In genomic region chr2:237943395-237944094, GRCh38 we compare ENCODE assay signal across 22 cellular contexts. TPM values are rescaled to one million over a fixed set of nuclear protein-coding genes. Genes with fewer than 3 reads are reported as not detected.
DNase-seq lines count a peak whose midpoint lies in the region; ATAC-seq and TF ChIP-seq lines count a peak whose summit lies in the region.
"Had no signal": no experiment of that assay in that cellular context is flagged by ENCODE, and none has a peak within 500 bp of the region (broad histone marks: within the 10 kb centered on the region; RNA-seq: fewer than 3 reads in every experiment).

No MANE protein-coding gene starts in this region.

- H2AK9ac ChIP-seq in IMR-90 (replicated peaks; ENCODE audit: low read depth, low read length, poor library complexity), result peak overlapping the region; percentile 23

- H4K91ac ChIP-seq in IMR-90 (ENCODE audit: insufficient read depth, low read depth, low read length) (no peak overlapping the region), neuronal stem cell (ENCODE audit: low read depth, low read length, poor library complexity) (no peak overlapping the region)

- no TSS peak for BruUV-seq in IMR-90 (replicated peaks; lab: Mats Ljungman, UMichigan)

- no CpG with 5 or more reads among the region's 7 CpGs for WGBS in IMR-90 (ENCODE audit: extremely low coverage in 2 of 2, insufficient read length in 1 of 2), 2 experiments
- no CpG with 5 or more reads among the region's 7 CpGs for WGBS in neuronal stem cell (ENCODE audit: extremely low coverage in 2 of 2, insufficient read length in 2 of 2, insufficient replicate concordance in 1 of 2), 2 donors

- POLR2A ChIA-PET in IMR-90 (lab: Charles Lee; ENCODE audit: unreplicated experiment), result no interaction called here

- CTCF ChIA-PET in IMR-90 (lab: Yijun Ruan, JAX), result no interaction called here

- H2AK5ac ChIP-seq in IMR-90 (ENCODE audit: low read depth, low read length) (0 out of 2 replicates have a peak overlapping the region, but pooled peaks have one; percentile 37), neuronal stem cell (ENCODE audit: low read depth, low read length) (peak overlapping the region; percentile 54)

- H2BK120ac ChIP-seq in IMR-90 (ENCODE audit: low read depth, low read length) (no peak overlapping the region), neuronal stem cell (ENCODE audit: low read depth, low read length) (no peak overlapping the region)

- in situ Hi-C loops in IMR-90 (cut with MboI; ENCODE audit: low sequenced_read_pairs), result no loop called here

- H3K36me3 ChIP-seq in IMR-90 (ENCODE audit: control insufficient read depth, insufficient read depth, low read length), result no peaks in the 10 kb centered on the region
- no peaks in the 10 kb centered on the region for H3K36me3 ChIP-seq in neuronal stem cell (replicated peaks in 1 of 2; ENCODE audit: control insufficient read depth in 2 of 2, insufficient read depth in 2 of 2, low read length in 2 of 2)
- H3K36me3 ChIP-seq: esophagus squamous epithelium, lower lobe of right lung, thoracic aorta had no signal

- dilution Hi-C loops in IMR-90 (cut with HindIII; ENCODE audit: low sequenced_read_pairs, unreplicated experiment), result no loop called here

- no peak for TF ChIP-seq RAD21 in IMR-90 (IDR thresholded peaks at IDR 0.05; ENCODE audit: low read length)

- H3K56ac ChIP-seq in IMR-90 (ENCODE audit: extremely low read depth, insufficient read depth, low read length), result no peak overlapping the region

- H3K4me2 ChIP-seq in IMR-90 (ENCODE audit: low read depth, low read length) (no peak overlapping the region), neuronal stem cell (ENCODE audit: insufficient read depth, low read length, poor library complexity, severe bottlenecking) (no peak overlapping the region)
- H3K4me2 ChIP-seq: SK-N-SH had no signal

- no peak overlapping the region for H3K4me3 Mint-ChIP-seq in stimulated activated naive B cell treated with anti-CD40 and anti-IgM and Interleukin-4, amounts not matched to agents 10 μg/mL and 1 μg/mL and 100 μg/mL, for 72 hours
- H3K4me3 Mint-ChIP-seq: activated T-cell treated with anti-CD3 and anti-CD28 coated beads, Interleukin-2, amount 50 U/mL, for 4 hours; HFFc6 had no signal

- H2BK20ac ChIP-seq in IMR-90 (ENCODE audit: low read depth, low read length), result no peak overlapping the region

- H3K9ac ChIP-seq in IMR-90 (ENCODE audit: low read depth, low read length) (no peak overlapping the region), neuronal stem cell (ENCODE audit: low read depth, low read length, poor library complexity) (peak overlapping the region; percentile 15)
- H3K9ac ChIP-seq: BLaER1 treated with 17β-estradiol and CSF1 and Interleukin-3, amounts not matched to agents 10 nM and 100 nM; SK-N-SH had no signal

- no peak overlapping the region for H2BK12ac ChIP-seq in neuronal stem cell (ENCODE audit: low read length)

- peaks cover 10 to 11% of the 10 kb centered on the region in 2 donors for H3K36me3 Mint-ChIP-seq in stimulated activated naive B cell treated with anti-CD40 and anti-IgM and Interleukin-4, amounts not matched to agents 10 μg/mL and 1 μg/mL and 100 μg/mL, for 72 hours

- H3K14ac ChIP-seq in IMR-90 (replicated peaks; ENCODE audit: low read depth, low read length) (no peak overlapping the region), neuronal stem cell (ENCODE audit: low read length) (peak overlapping the region; percentile 4)

- H2AFZ ChIP-seq in IMR-90 (replicated peaks; ENCODE audit: low read length, poor library complexity), result peak overlapping the region; percentile 23
- no peak overlapping the region for H2AFZ ChIP-seq in neuronal stem cell (ENCODE audit: low read length)

- H2BK5ac ChIP-seq in IMR-90 (ENCODE audit: low read depth, low read length, poor library complexity, severe bottlenecking), result no peak overlapping the region
- H2BK5ac ChIP-seq in neuronal stem cell (ENCODE audit: low read length), result no peak overlapping the region

- H3K9me1 ChIP-seq in IMR-90 (ENCODE audit: insufficient read depth, low read length), result peaks cover 11% of the 10 kb centered on the region

- intact Hi-C loops in IMR-90 (cut with micrococcal nuclease), result no loop called here
- intact Hi-C loops in dorsolateral prefrontal cortex (cut with DNase I), result no loop called here

- ATAC-seq in IMR-90 (ENCODE audit: low read depth), result no peak
- no peak for ATAC-seq in stimulated activated naive B cell treated with anti-CD40 and anti-IgM and Interleukin-4, amounts not matched to agents 10 μg/mL and 1 μg/mL and 100 μg/mL, for 72 hours (replicated peaks)
- ATAC-seq: activated T-cell treated with anti-CD3 and anti-CD28 coated beads, Interleukin-2, amount 50 U/mL, for 4 hours had no signal

- H3K4me1 Mint-ChIP-seq in stimulated activated naive B cell treated with anti-CD40 and anti-IgM and Interleukin-4, amounts not matched to agents 10 μg/mL and 1 μg/mL and 100 μg/mL, for 72 hours, result no peaks in the 10 kb centered on the region

- H3K4me1 ChIP-seq in IMR-90 (ENCODE audit: control insufficient read depth, insufficient read depth, low read length), result peaks cover 6% of the 10 kb centered on the region
- no peaks in the 10 kb centered on the region for H3K4me1 ChIP-seq in neuronal stem cell (ENCODE audit: control insufficient read depth in 2 of 2, insufficient read depth in 1 of 2, low read depth in 1 of 2, low read length in 2 of 2)
- H3K4me1 ChIP-seq: esophagus squamous epithelium, lower lobe of right lung had no signal

- peaks cover 15 to 19% of the 10 kb centered on the region in 2 donors for H3K9me3 Mint-ChIP-seq in stimulated activated naive B cell treated with anti-CD40 and anti-IgM and Interleukin-4, amounts not matched to agents 10 μg/mL and 1 μg/mL and 100 μg/mL, for 72 hours

- DNase-seq in NCI-H82 (lab: John Stamatoyannopoulos, UW) (peak; percentile 28), NCI-H82 treated with DMSO at 0.1 percent for 48 hours (lab: John Stamatoyannopoulos, UW; ENCODE audit: unreplicated experiment) (no peak), IMR-90 (no peak), dorsolateral prefrontal cortex (peak in 8 of 10 donors; percentile 43 to 68 (median 53)), neuronal stem cell (ENCODE audit: low spot score) (no peak), NCI-H1436 (lab: John Stamatoyannopoulos, UW) (no peak)
- no peak for DNase-seq in central memory CD4-positive, alpha-beta T cell
- DNase-seq in stimulated activated naive B cell treated with anti-CD40 and anti-IgM and Interleukin-4, amounts not matched to agents 10 μg/mL and 1 μg/mL and 100 μg/mL, for 72 hours, result no peak
- DNase-seq: 8988T; activated CD4-positive, alpha-beta T cell treated with anti-CD3 and anti-CD28 coated beads for 48 hours; activated T-cell treated with anti-CD3 and anti-CD28 coated beads, Interleukin-2, amount 50 U/mL, for 4 hours; DND-41; esophagus squamous epithelium; HFFc6; KBM-7; lower lobe of right lung; NCI-H1048; SK-N-SH; small intestine; stimulated activated CD8-positive, alpha-beta memory T cell treated with anti-CD3 and anti-CD28 coated beads, Interleukin-4, amount 100 ng/mL, for 48 hours had no signal

- H4K5ac ChIP-seq in IMR-90 (ENCODE audit: low read depth, low read length), result no peak overlapping the region

- H3K18ac ChIP-seq in IMR-90 (ENCODE audit: low read depth, low read length) (no peak overlapping the region), neuronal stem cell (ENCODE audit: low read length) (peak overlapping the region; percentile 7)

- H3K27ac Mint-ChIP-seq in stimulated activated naive B cell treated with anti-CD40 and anti-IgM and Interleukin-4, amounts not matched to agents 10 μg/mL and 1 μg/mL and 100 μg/mL, for 72 hours, result no peak overlapping the region
- H3K27ac Mint-ChIP-seq: HFFc6 had no signal

- no peak overlapping the region for H4K8ac ChIP-seq in IMR-90 (ENCODE audit: low read depth in 2 of 2, low read length in 2 of 2)
- no peak overlapping the region for H4K8ac ChIP-seq in neuronal stem cell (ENCODE audit: low read depth, low read length)

- H2BK15ac ChIP-seq in IMR-90 (ENCODE audit: low read depth, low read length) (no peak overlapping the region), neuronal stem cell (ENCODE audit: low read length) (no peak overlapping the region)

- H3K4ac ChIP-seq in IMR-90 (ENCODE audit: low read depth, low read length) (no peak overlapping the region), neuronal stem cell (ENCODE audit: low read length) (no peak overlapping the region)

- H3K9me3 ChIP-seq in IMR-90 (ENCODE audit: control insufficient read depth, insufficient read depth, low read length) (peaks cover 13% of the 10 kb centered on the region), neuronal stem cell (replicated peaks in 1 of 2; ENCODE audit: control insufficient read depth in 2 of 2, insufficient read depth in 1 of 2, low read depth in 1 of 2, low read length in 2 of 2) (peaks cover 13% of the 10 kb centered on the region in 2 donors)
- H3K9me3 ChIP-seq: lower lobe of right lung, SK-N-SH, thoracic aorta had no signal

- H3K27me3 Mint-ChIP-seq in stimulated activated naive B cell treated with anti-CD40 and anti-IgM and Interleukin-4, amounts not matched to agents 10 μg/mL and 1 μg/mL and 100 μg/mL, for 72 hours, result peaks cover 38 to 42% of the 10 kb centered on the region in 2 donors

- H3K27me3 ChIP-seq in IMR-90 (ENCODE audit: control insufficient read depth, insufficient read depth, low read length) (no peaks in the 10 kb centered on the region), dorsolateral prefrontal cortex (peaks cover 0 to 5% (median 0%) of the 10 kb centered on the region in 45 donors), neuronal stem cell (ENCODE audit: control insufficient read depth in 3 of 3, insufficient read depth in 3 of 3, low read depth in 1 of 3, low read length in 3 of 3) (no peaks in the 10 kb centered on the region)
- H3K27me3 ChIP-seq: BLaER1 treated with 17β-estradiol and CSF1 and Interleukin-3, amounts not matched to agents 10 nM and 100 nM; esophagus squamous epithelium had no signal

- H3K27ac ChIP-seq in IMR-90 (ENCODE audit: insufficient read depth, low read length) (no peak overlapping the region), dorsolateral prefrontal cortex (peak overlapping the region in 6 of 59 donors; percentile 2 to 69 (median 13)), neuronal stem cell (replicated peaks; ENCODE audit: low read length) (no peak overlapping the region)
- H3K27ac ChIP-seq: BLaER1 treated with 17β-estradiol and CSF1 and Interleukin-3, amounts not matched to agents 10 nM and 100 nM; esophagus squamous epithelium; lower lobe of right lung; thoracic aorta had no signal

- H3K4me3 ChIP-seq in IMR-90 (ENCODE audit: insufficient read depth, low read depth, low read length) (no peak overlapping the region), dorsolateral prefrontal cortex (no peak overlapping the region), neuronal stem cell (ENCODE audit: low read length in 2 of 2) (no peak overlapping the region)
- H3K4me3 ChIP-seq: esophagus squamous epithelium, lower lobe of right lung, thoracic aorta had no signal

- H3K79me1 ChIP-seq in IMR-90 (ENCODE audit: low read depth in 1 of 2, low read length in 2 of 2), result no peaks in the 10 kb centered on the region
- no peaks in the 10 kb centered on the region for H3K79me1 ChIP-seq in neuronal stem cell (ENCODE audit: low read depth, low read length)

- H4K20me1 ChIP-seq in IMR-90 (ENCODE audit: insufficient read depth, low read length), result no peaks in the 10 kb centered on the region; the same call in 1 of the 2 replicates
- H4K20me1 ChIP-seq: BLaER1 treated with 17β-estradiol and CSF1 and Interleukin-3, amounts not matched to agents 10 nM and 100 nM had no signal

- no peak for TF ChIP-seq CTCF in IMR-90 (conservative IDR thresholded peaks at IDR 0.05; ENCODE audit: low read depth, low read length)
- TF ChIP-seq CTCF in dorsolateral prefrontal cortex (IDR thresholded peaks at IDR 0.05 in 54 of 56, conservative IDR thresholded peaks at IDR 0.05 in 2 of 56; ENCODE audit: low read depth in 1 of 56, partially characterized antibody in 56 of 56), result peak in 1 of 56 donors; percentile 29

- no peak for TF ChIP-seq POLR2A in IMR-90 (IDR thresholded peaks at IDR 0.05; ENCODE audit: low read depth, low read length)

- H3K23ac ChIP-seq in IMR-90 (ENCODE audit: low read depth, low read length) (no peak overlapping the region), neuronal stem cell (ENCODE audit: low read depth, low read length, poor library complexity) (no peak overlapping the region)

RNA-seq across cellular contexts. Expression of gene UBE2F, which starts 23.3 kb away (rescaled TPM):
- 44.6 and 59.4 TPM in 2 replicates for total RNA-seq in IMR-90 (2012; rRNA removed)
- 53.5 and 59.8 TPM in 2 replicates for polyA plus RNA-seq in IMR-90 (2012; rRNA removed)
- polyA plus RNA-seq in IMR-90 (2012; cell fraction: cytosol; rRNA removed), result 23.3 and 29.7 TPM in 2 replicates
- polyA plus RNA-seq in IMR-90 (2012; cell fraction: nucleus; rRNA removed; ENCODE audit: low replicate concordance), result 12.9 and 38.5 TPM in 2 replicates
- 10 to 100 TPM; 30.6 to 63.0 (median 47.0) TPM for total RNA-seq in dorsolateral prefrontal cortex
- polyA plus RNA-seq in neuronal stem cell (2013, experiment 1 of 2), result 35.5 TPM
- 36.1 TPM for polyA plus RNA-seq in neuronal stem cell (2013, experiment 2 of 2)

Comparison
In these comparisons a context has a peak if more than half of its experiments do, and no peak if none do; other contexts are left out.
1. DNase-seq: peak in NCI-H82 (single experiment) and dorsolateral prefrontal cortex (8 of 10); none in NCI-H82 treated with DMSO at 0.1 percent for 48 hours (single experiment), IMR-90 (single experiment), neuronal stem cell (single experiment), central memory CD4-positive, alpha-beta T cell (single experiment), NCI-H1436 (single experiment) and stimulated activated naive B cell treated with anti-CD40 and anti-IgM and Interleukin-4, amounts not matched to agents 10 μg/mL and 1 μg/mL and 100 μg/mL, for 72 hours (single experiment).